In genomic region chr20:41650221-41650948, GRCh38 we compare ENCODE assay signal across 1 cellular context.
TF ChIP-seq lines count a peak whose summit lies in the region.

No MANE protein-coding gene starts in this region.

TF ChIP-seq in SK-N-SH, 30 proteins besides CTCF, POLR2A, EP300 and RAD21 (continued from another document):
- TF ChIP-seq IRF3 (IDR thresholded peaks at IDR 0.05; ENCODE audit: low read depth, low read length), result no peak
- TF ChIP-seq JUND (IDR thresholded peaks at IDR 0.05), result no peak
- no peak for TF ChIP-seq TCF12 (IDR thresholded peaks at IDR 0.05)
- no peak for TF ChIP-seq USF2 (IDR thresholded peaks at IDR 0.05; ENCODE audit: borderline replicate concordance, low read depth, low read length)
- TF ChIP-seq SIN3A (IDR thresholded peaks at IDR 0.05; ENCODE audit: borderline replicate concordance, low read depth, low read length), result no peak
- TF ChIP-seq ELF1 (IDR thresholded peaks at IDR 0.05), result no peak
